Comparison of ENCODE assay signal across 8 cellular contexts in genomic region chr1:12618661-12619395, GRCh38. TPM values are rescaled to one million over a fixed set of nuclear protein-coding genes. Genes with fewer than 3 reads are reported as not detected.
DNase-seq lines count a peak whose midpoint lies in the region; ATAC-seq, FAIRE-seq and TF ChIP-seq lines count a peak whose summit lies in the region.

No MANE protein-coding gene starts in this region.

- peak overlapping the region; percentile 93 for H3K4me3 Mint-ChIP-seq in HFFc6

- H3K9me3 Mint-ChIP-seq in HFFc6: no peaks in the 10 kb centered on the region

- H3K4me2 ChIP-seq in A549: peak overlapping the region; percentile 93

- H3K4me3 ChIP-seq in A549 (peak overlapping the region; percentile 93), astrocyte of the spinal cord (ENCODE audit: low read depth, low read length) (peak overlapping the region; percentile 82), iPS-18c (ENCODE audit: insufficient read depth, low read depth, low read length) (peak overlapping the region; percentile 91), skeletal muscle cell (ENCODE audit: low read depth, low read length) (peak overlapping the region; percentile 57)

- H3K27ac Mint-ChIP-seq in HFFc6: peak overlapping the region; percentile 84

- ATAC-seq in A549 (peak; percentile 77 to 79), HG03457 (IDR thresholded peaks at IDR 0.05; ENCODE audit: unreplicated experiment) (no peak)

- FAIRE-seq in A549 (lab: Jason Lieb, UNC): no peak

- no peak; a peak in 2 of 5 replicates for TF ChIP-seq RAD21 in A549 (conservative IDR thresholded peaks at IDR 0.05 in 1 of 2, IDR thresholded peaks at IDR 0.05 in 1 of 2)

- CTCF ChIA-PET in A549 (lab: Yijun Ruan, JAX): interaction anchor here (0.7 to 8.0 kb wide), 16 partner anchors 15 to 346 kb away, joined by 3 to 60 read pairs (median 4); no protein-coding TSS in a partner anchor

- H3K9me3 ChIP-seq in A549 (no peaks in the 10 kb centered on the region), iPS-18c (ENCODE audit: control insufficient read depth, insufficient read depth, low read length) (no peaks in the 10 kb centered on the region)

- in situ Hi-C loops in astrocyte of the spinal cord (cut with HindIII; ENCODE audit: low sequenced_read_pairs): no loop called here

- DNase-seq in A549 (ENCODE audit: low read depth in 1 of 2, low spot score in 1 of 2) (peak; percentile 92 to 95), HFFc6 (peak; percentile 60), T1000 (lab: John Stamatoyannopoulos, UW) (peak; percentile 62), astrocyte of the spinal cord (ENCODE audit: low read depth, low spot score) (peak; percentile 83), skeletal muscle cell (ENCODE audit: low read depth) (no peak), NCI-H1048 (lab: John Stamatoyannopoulos, UW) (no peak)

- peaks cover 10% of the 10 kb centered on the region for H3K27me3 Mint-ChIP-seq in HFFc6 (ENCODE audit: insufficient read depth)

- TF ChIP-seq EP300 in A549 (IDR thresholded peaks at IDR 0.05): peak; percentile 26 to 61; a peak in 2 of 5 replicates

- H3K4me1 ChIP-seq in A549: peaks cover 32% of the 10 kb centered on the region

- peak overlapping the region; percentile 99 to 100 for H3K27ac ChIP-seq in A549

- WGBS in A549 (ENCODE audit: missing lambda C conversion rate): under 1% methylated on average over 16 of the region's 28 CpGs

- H3K36me3 Mint-ChIP-seq in HFFc6 (ENCODE audit: low read depth): no peaks in the 10 kb centered on the region; the same call in 1 of the 2 replicates

- TF ChIP-seq POLR2A in A549 (IDR thresholded peaks at IDR 0.05; ENCODE audit: low read length): peak; percentile 70

- POLR2A ChIA-PET in A549 (lab: Yijun Ruan, JAX): interaction anchor here (0.6 to 7.2 kb wide), 21 partner anchors 7 to 318 kb away, joined by 3 to 209 read pairs (median 8); no protein-coding TSS in a partner anchor

- H3K4me1 Mint-ChIP-seq in HFFc6 (ENCODE audit: low read depth): peaks cover 59% of the 10 kb centered on the region

- no peak for TF ChIP-seq CTCF in A549 (IDR thresholded peaks at IDR 0.05)
- TF ChIP-seq CTCF in HFFc6 (IDR thresholded peaks at IDR 0.05): no peak; the same call in 1 of the 2 replicates
- no peak for TF ChIP-seq CTCF in astrocyte of the spinal cord (IDR thresholded peaks at IDR 0.05; ENCODE audit: low read depth, low read length)

TF ChIP-seq in A549, 52 proteins besides CTCF, POLR2A, EP300 and RAD21:
- peak; percentile 46; the same call in 1 of the 2 replicates for TF ChIP-seq TFCP2L1 (CRISPR knock-in tag; IDR thresholded peaks at IDR 0.05)
- peak; percentile 93 for TF ChIP-seq MAX (IDR thresholded peaks at IDR 0.05)
- TF ChIP-seq JUN (IDR thresholded peaks at IDR 0.05): peak; percentile 66 to 87; a peak in 3 of 5 replicates
- TF ChIP-seq BHLHE40 (IDR thresholded peaks at IDR 0.05; ENCODE audit: low read depth, low read length): peak; percentile 57; the same call in 1 of the 2 replicates
- TF ChIP-seq, protein P1, sequence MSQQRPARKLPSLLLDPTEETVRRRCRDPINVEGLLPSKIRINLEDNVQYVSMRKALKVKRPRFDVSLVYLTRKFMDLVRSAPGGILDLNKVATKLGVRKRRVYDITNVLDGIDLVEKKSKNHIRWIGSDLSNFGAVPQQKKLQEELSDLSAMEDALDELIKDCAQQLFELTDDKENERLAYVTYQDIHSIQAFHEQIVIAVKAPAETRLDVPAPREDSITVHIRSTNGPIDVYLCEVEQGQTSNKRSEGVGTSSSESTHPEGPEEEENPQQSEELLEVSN (IDR thresholded peaks at IDR 0.05; ENCODE audit: borderline replicate concordance, low read depth): peak; percentile 89
- peak; percentile 72 for TF ChIP-seq FOSL2 (IDR thresholded peaks at IDR 0.05)
- peak; percentile 89 for TF ChIP-seq FOSL2 (CRISPR knock-in tag; IDR thresholded peaks at IDR 0.05)
- no peak for TF ChIP-seq ZFP36 (IDR thresholded peaks at IDR 0.05; ENCODE audit: borderline replicate concordance, partially characterized antibody)
- TF ChIP-seq ESRRA (IDR thresholded peaks at IDR 0.05; ENCODE audit: borderline replicate concordance, low read length): peak; percentile 93
- TF ChIP-seq PHF8 (IDR thresholded peaks at IDR 0.05; ENCODE audit: borderline replicate concordance, low read depth): no peak
- TF ChIP-seq KDM5A (IDR thresholded peaks at IDR 0.05): no peak
- TF ChIP-seq FOSB (CRISPR knock-in tag; IDR thresholded peaks at IDR 0.05): peak; percentile 76; the same call in 1 of the 2 replicates
- no peak for TF ChIP-seq HEYL (CRISPR knock-in tag; IDR thresholded peaks at IDR 0.05)
- peak; percentile 54; the same call in 1 of the 2 replicates for TF ChIP-seq HOXA7 (CRISPR knock-in tag; IDR thresholded peaks at IDR 0.05)
- no peak for TF ChIP-seq MYC (IDR thresholded peaks at IDR 0.05; ENCODE audit: borderline replicate concordance, low read length)
- TF ChIP-seq TP53 (CRISPR knock-in tag; IDR thresholded peaks at IDR 0.05): no peak
- no peak for TF ChIP-seq NR3C1 (IDR thresholded peaks at IDR 0.05)
- no peak for TF ChIP-seq ZNF302 (CRISPR knock-in tag; IDR thresholded peaks at IDR 0.05)
- TF ChIP-seq CEBPB (IDR thresholded peaks at IDR 0.05): peak in 1 of 2 experiments; percentile 52; a peak in 1 of 4 replicates
- TF ChIP-seq NFE2L2 (conservative IDR thresholded peaks at IDR 0.05; ENCODE audit: low read length): no peak
- peak; percentile 55 for TF ChIP-seq MAFK (IDR thresholded peaks at IDR 0.05; ENCODE audit: partially characterized antibody)
- TF ChIP-seq, protein P2, sequence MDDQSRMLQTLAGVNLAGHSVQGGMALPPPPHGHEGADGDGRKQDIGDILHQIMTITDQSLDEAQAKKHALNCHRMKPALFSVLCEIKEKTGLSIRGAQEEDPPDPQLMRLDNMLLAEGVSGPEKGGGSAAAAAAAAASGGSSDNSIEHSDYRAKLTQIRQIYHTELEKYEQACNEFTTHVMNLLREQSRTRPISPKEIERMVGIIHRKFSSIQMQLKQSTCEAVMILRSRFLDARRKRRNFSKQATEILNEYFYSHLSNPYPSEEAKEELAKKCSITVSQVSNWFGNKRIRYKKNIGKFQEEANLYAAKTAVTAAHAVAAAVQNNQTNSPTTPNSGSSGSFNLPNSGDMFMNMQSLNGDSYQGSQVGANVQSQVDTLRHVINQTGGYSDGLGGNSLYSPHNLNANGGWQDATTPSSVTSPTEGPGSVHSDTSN (IDR thresholded peaks at IDR 0.05): peak; percentile 71; the same call in 1 of the 2 replicates
- TF ChIP-seq GATA3 (IDR thresholded peaks at IDR 0.05; ENCODE audit: borderline replicate concordance): peak; percentile 82; the same call in 1 of the 2 replicates
- no peak for TF ChIP-seq SREBF2 (IDR thresholded peaks at IDR 0.05)

RNA-seq across cellular contexts. Expression of gene DHRS3, which starts 0.8 kb away (rescaled TPM):
- polyA plus RNA-seq in A549 (2011; rRNA removed) (79.7 and 89.1 TPM in 2 replicates), A549 (2017; fragmentation: RNase III; extraction: RNeasy Plus Mini Kit Qiagen cat#74134 plus additional on column Dnase treatment) (56.9 to 78.9 TPM (median 62.7 TPM) in 3 replicates)
- polyA plus RNA-seq in A549 (2012; cell fraction: cytosol; rRNA removed): 64.4 and 78.4 TPM in 2 replicates
- 119 and 124 TPM in 2 replicates for polyA plus RNA-seq in A549 (2012; cell fraction: nucleus; rRNA removed)
- 320 and 332 TPM in 2 replicates for polyA minus RNA-seq in A549 (2011; rRNA and poly(A)+ RNA removed)
- 10 to 100 TPM in 4 of 6 experiments, 1 to 10 TPM in 2; 6.0 to 29.1 (median 27.1) TPM for total RNA-seq in HFFc6 (2021; fragmentation: NEBNext Ultra II Directional; extraction: Animal tissue kit (Norgen Biotek cat#: 25700))

RNA-seq across cellular contexts. Expression of gene AADACL4, which starts 25.1 kb away (rescaled TPM):
- polyA plus RNA-seq in A549 (2011; rRNA removed): not detected in 2 replicates
- polyA plus RNA-seq in A549 (2012; cell fraction: cytosol; rRNA removed): not detected in 2 replicates
- not detected in 2 replicates for polyA plus RNA-seq in A549 (2012; cell fraction: nucleus; rRNA removed)
- not detected in 3 replicates for polyA plus RNA-seq in A549 (2017; fragmentation: RNase III; extraction: RNeasy Plus Mini Kit Qiagen cat#74134 plus additional on column Dnase treatment)
- polyA minus RNA-seq in A549 (2011; rRNA and poly(A)+ RNA removed): not detected in 2 replicates
- total RNA-seq in HFFc6 (2021; fragmentation: NEBNext Ultra II Directional; extraction: Animal tissue kit (Norgen Biotek cat#: 25700)): not detected

Comparison
In these comparisons a context has a peak if more than half of its experiments do, and no peak if none do; other contexts are left out.
1. DNase-seq: peak in A549 (2 of 2), HFFc6 (single experiment), T1000 (single experiment) and astrocyte of the spinal cord (single experiment); none in skeletal muscle cell (single experiment) and NCI-H1048 (single experiment).
2. Peak in every context shown above with its lines, with median percentiles within 50 percentile points of each other: H3K4me3 ChIP-seq.